12 cellular contexts compared by ENCODE assay signal in the genomic region with DNA sequence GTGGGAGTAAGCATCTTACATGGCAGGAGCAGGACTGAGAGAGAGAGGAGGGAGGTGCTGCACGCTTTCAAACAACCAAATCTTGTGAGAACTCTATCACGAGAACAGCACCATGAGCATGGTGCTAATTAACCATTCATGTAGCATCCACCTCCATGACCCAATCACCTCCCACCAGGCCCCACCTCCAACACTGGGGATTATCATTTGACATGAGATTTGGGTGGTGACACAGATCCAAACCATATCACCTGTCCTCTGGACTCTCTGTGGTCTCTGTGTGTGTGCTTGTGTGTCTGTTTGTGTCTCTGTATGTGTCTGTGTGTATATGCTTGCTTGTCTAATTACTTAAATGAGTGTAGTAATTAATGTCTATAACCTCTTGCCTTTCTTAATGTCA. TPM values are rescaled to one million over a fixed set of nuclear protein-coding genes. Genes with fewer than 3 reads are reported as not detected.
DNase-seq lines count a peak whose midpoint lies in the region; ATAC-seq and TF ChIP-seq lines count a peak whose summit lies in the region.
"Had no signal": no experiment of that assay in that cellular context is flagged by ENCODE, and none has a peak within 500 bp of the region (broad histone marks: within the 10 kb centered on the region; RNA-seq: fewer than 3 reads in every experiment).

No MANE protein-coding gene starts in this region.

- peak overlapping the region; percentile 47 for H3K9ac ChIP-seq in SU-DHL-6 (ENCODE audit: low read length)
- H3K9ac ChIP-seq: BLaER1 had no signal

- no peaks in the 10 kb centered on the region for H4K20me1 ChIP-seq in SU-DHL-6 (ENCODE audit: low read depth, low read length)
- H4K20me1 ChIP-seq: BLaER1 had no signal

- H3K4me1 Mint-ChIP-seq in stimulated activated naive CD8-positive, alpha-beta T cell treated with anti-CD3 and anti-CD28 coated beads, Interleukin-15, Interleukin-2, amounts not matched to agents 100 ng/mL and 50 ng/mL, for 24 hours (ENCODE audit: low read depth), result peaks cover 52% of the 10 kb centered on the region

- H3K4me3 Mint-ChIP-seq in stimulated activated naive CD8-positive, alpha-beta T cell treated with anti-CD3 and anti-CD28 coated beads, Interleukin-15, Interleukin-2, amounts not matched to agents 100 ng/mL and 50 ng/mL, for 24 hours, result peak overlapping the region; percentile 68

- no peaks in the 10 kb centered on the region for H3K9me3 ChIP-seq in SU-DHL-6 (ENCODE audit: insufficient read depth, low read length)
- no peaks in the 10 kb centered on the region for H3K9me3 ChIP-seq in right cardiac atrium (ENCODE audit: control insufficient read depth, low read length)
- H3K9me3 ChIP-seq: BLaER1, neutrophil had no signal

- H3K79me2 ChIP-seq in SU-DHL-6 (ENCODE audit: insufficient read depth, low read length), result no peaks in the 10 kb centered on the region

- H3K4me2 ChIP-seq in SU-DHL-6 (ENCODE audit: low read depth, low read length, poor library complexity, severe bottlenecking), result peak overlapping the region; percentile 60

- intact Hi-C loops in right cardiac atrium (cut with DNase I), result no loop called here

- peaks cover 44% of the 10 kb centered on the region for H3F3A ChIP-seq in SU-DHL-6 (ENCODE audit: insufficient read depth)

- H3K27me3 Mint-ChIP-seq in stimulated activated naive CD8-positive, alpha-beta T cell treated with anti-CD3 and anti-CD28 coated beads, Interleukin-15, Interleukin-2, amounts not matched to agents 100 ng/mL and 50 ng/mL, for 24 hours, result peaks cover 12% of the 10 kb centered on the region

- peak overlapping the region; percentile 6 for H3K4me3 ChIP-seq in SU-DHL-6 (ENCODE audit: insufficient read depth, low read length, poor library complexity, severe bottlenecking)
- H3K4me3 ChIP-seq in right cardiac atrium (ENCODE audit: low read length), result no peak overlapping the region
- H3K4me3 ChIP-seq: BLaER1 had no signal

- TF ChIP-seq CTCF in SU-DHL-6 (IDR thresholded peaks at IDR 0.05; ENCODE audit: insufficient read depth, low read length, poor library complexity, severe bottlenecking), result no peak

- no peaks in the 10 kb centered on the region for H3K9me3 Mint-ChIP-seq in stimulated activated naive CD8-positive, alpha-beta T cell treated with anti-CD3 and anti-CD28 coated beads, Interleukin-15, Interleukin-2, amounts not matched to agents 100 ng/mL and 50 ng/mL, for 24 hours

- H3K27ac Mint-ChIP-seq in stimulated activated naive CD8-positive, alpha-beta T cell treated with anti-CD3 and anti-CD28 coated beads, Interleukin-15, Interleukin-2, amounts not matched to agents 100 ng/mL and 50 ng/mL, for 24 hours, result peak overlapping the region; percentile 92

- H3K27me3 ChIP-seq in SU-DHL-6 (ENCODE audit: low read length) (no peaks in the 10 kb centered on the region), right cardiac atrium (ENCODE audit: control insufficient read depth, insufficient read depth) (no peaks in the 10 kb centered on the region)
- H3K27me3 ChIP-seq: BLaER1, neutrophil had no signal

- ATAC-seq in HG02870 (IDR thresholded peaks at IDR 0.05; ENCODE audit: unreplicated experiment) (peak; percentile 53), right cardiac atrium (no peak)

- peaks cover 5% of the 10 kb centered on the region for H3K36me3 Mint-ChIP-seq in stimulated activated naive CD8-positive, alpha-beta T cell treated with anti-CD3 and anti-CD28 coated beads, Interleukin-15, Interleukin-2, amounts not matched to agents 100 ng/mL and 50 ng/mL, for 24 hours (ENCODE audit: low read depth)

- no peaks in the 10 kb centered on the region for H3K4me1 ChIP-seq in right cardiac atrium (ENCODE audit: control insufficient read depth, insufficient read depth, low read length)

- no peaks in the 10 kb centered on the region for H3K36me3 ChIP-seq in SU-DHL-6 (ENCODE audit: low read length)
- H3K36me3 ChIP-seq: BLaER1, neutrophil had no signal

- H3K9me2 ChIP-seq in SU-DHL-6 (replicated peaks; ENCODE audit: insufficient read depth, low read length), result no peaks in the 10 kb centered on the region

- 85% methylated on average over 2 of the region's 2 CpGs for WGBS in right cardiac atrium

- peak; percentile 43 to 48 for DNase-seq in stimulated activated CD4-positive, alpha-beta T cell treated with anti-CD3 and anti-CD28 coated beads, Interleukin-15, amount 100 ng/mL, for 48 hours (ENCODE audit: low read depth in 2 of 2)
- DNase-seq in stimulated activated CD4-positive, alpha-beta T cell treated with anti-CD3 and anti-CD28 coated beads, Interleukin-4, amount 100 ng/mL, for 4 hours, result no peak
- no peak for DNase-seq in right cardiac atrium
- no peak for DNase-seq in DMS79 treated with DMSO at 0.1 percent for 48 hours (lab: John Stamatoyannopoulos, UW)
- DNase-seq in NCI-H345 treated with DMSO at 0.1 percent for 48 hours (lab: John Stamatoyannopoulos, UW; ENCODE audit: unreplicated experiment), result no peak
- DNase-seq: NCI-H187, SW 1271 had no signal

- peak overlapping the region; percentile 96 for H3K27ac ChIP-seq in SU-DHL-6 (ENCODE audit: low read depth, low read length)
- H3K27ac ChIP-seq in right cardiac atrium (ENCODE audit: low read length), result no peak overlapping the region
- H3K27ac ChIP-seq: neutrophil had no signal

- H2AFZ ChIP-seq in SU-DHL-6 (ENCODE audit: low read depth, low read length, severe bottlenecking), result peak overlapping the region; percentile 55

RNA-seq across cellular contexts. Expression of a gene that starts 31.1 kb away (rescaled TPM):
- 10 to 100 TPM; 46.4 to 75.0 (median 51.4) TPM for total RNA-seq in right cardiac atrium
- 103 TPM for polyA plus RNA-seq in right cardiac atrium

RNA-seq across cellular contexts. Expression of a gene that starts 31.4 kb away (rescaled TPM):
- total RNA-seq in right cardiac atrium, result 10 to 100 TPM; 13.1 to 26.3 (median 16.4) TPM
- polyA plus RNA-seq in right cardiac atrium, result 13.6 TPM

Comparison
In these comparisons a context has a peak if more than half of its experiments do, and no peak if none do; other contexts are left out.
1. DNase-seq: peak in stimulated activated CD4-positive, alpha-beta T cell treated with anti-CD3 and anti-CD28 coated beads, Interleukin-15, amount 100 ng/mL, for 48 hours (2 of 2); none in stimulated activated CD4-positive, alpha-beta T cell treated with anti-CD3 and anti-CD28 coated beads, Interleukin-4, amount 100 ng/mL, for 4 hours (0 of 2), right cardiac atrium (0 of 3), DMS79 treated with DMSO at 0.1 percent for 48 hours (single experiment) and NCI-H345 treated with DMSO at 0.1 percent for 48 hours (single experiment).